ENCODE assay signal across 14 cellular contexts in the genomic region with DNA sequence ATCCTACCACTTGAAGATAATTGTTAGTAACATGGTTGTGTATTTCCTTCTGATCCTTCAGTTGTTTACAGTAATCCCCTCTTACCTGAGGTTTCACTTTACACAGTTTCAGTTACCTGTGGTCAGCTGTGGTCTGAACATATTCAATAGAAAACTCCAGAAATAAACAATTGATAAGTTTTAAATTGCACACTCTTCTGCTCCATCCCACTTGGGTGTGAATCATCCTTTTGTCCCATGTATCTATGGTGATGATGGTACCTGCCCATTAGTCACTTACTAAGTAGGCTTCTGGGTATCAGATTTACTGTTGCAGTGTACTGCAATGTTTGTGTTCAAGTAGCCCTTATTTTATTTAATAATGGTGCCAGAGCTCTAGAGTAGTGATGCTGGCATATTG.
DNase-seq lines count a peak whose midpoint lies in the region; ATAC-seq and TF ChIP-seq lines count a peak whose summit lies in the region.
"Had no signal": no experiment of that assay in that cellular context is flagged by ENCODE, and none has a peak within 500 bp of the region (broad histone marks: within the 10 kb centered on the region; RNA-seq: fewer than 3 reads in every experiment).

No MANE protein-coding gene starts in this region.

- H3K9me3 ChIP-seq in breast epithelium (no peaks in the 10 kb centered on the region), tibial artery (no peaks in the 10 kb centered on the region), Caco-2 (no peaks in the 10 kb centered on the region)
- H3K9me3 ChIP-seq in effector memory CD4-positive, alpha-beta T cell (ENCODE audit: control insufficient read depth, low read length): no peaks in the 10 kb centered on the region
- H3K9me3 ChIP-seq: BE2C, spleen, vagina had no signal

- POLR2A ChIA-PET in MCF 10A (lab: Yijun Ruan, JAX): no interaction called here
- POLR2A ChIA-PET in Caco-2 (lab: Charles Lee): no interaction called here

- CTCF ChIA-PET in MCF 10A (lab: Yijun Ruan, JAX) (no interaction called here), Caco-2 (lab: Charles Lee) (no interaction called here)

- H3K27me3 ChIP-seq in breast epithelium (no peaks in the 10 kb centered on the region), tibial artery (no peaks in the 10 kb centered on the region), Caco-2 (replicated peaks; ENCODE audit: control insufficient read depth, insufficient read depth, low read length) (no peaks in the 10 kb centered on the region)
- H3K27me3 ChIP-seq in effector memory CD4-positive, alpha-beta T cell (replicated peaks; ENCODE audit: control insufficient read depth, insufficient read depth, low read length, poor library complexity, severe bottlenecking): no peaks in the 10 kb centered on the region
- H3K27me3 ChIP-seq: BE2C, spleen, vagina had no signal

- ATAC-seq in HG03039 (IDR thresholded peaks at IDR 0.05; ENCODE audit: unreplicated experiment): peak; percentile 51
- peak; percentile 53; the same call in 2 of the 3 replicates for ATAC-seq in SK-N-SH treated with all-trans-retinoic acid at 6 μM for 48 hours
- no peak for ATAC-seq in GM19023 (IDR thresholded peaks at IDR 0.05; ENCODE audit: unreplicated experiment)

- H3K4me1 Mint-ChIP-seq in MCF 10A (ENCODE audit: insufficient read depth, unreplicated experiment): peaks cover 7% of the 10 kb centered on the region
- no peaks in the 10 kb centered on the region for H3K4me1 Mint-ChIP-seq in Caco-2 (ENCODE audit: low read depth, unreplicated experiment)

- BruUV-seq in MCF 10A (replicated peaks; lab: Mats Ljungman, UMichigan) (no TSS peak), Caco-2 (replicated peaks; lab: Mats Ljungman, UMichigan) (no TSS peak)

- H3K27me3 Mint-ChIP-seq in MCF 10A (ENCODE audit: insufficient read depth, unreplicated experiment): no peaks in the 10 kb centered on the region
- H3K27me3 Mint-ChIP-seq in Caco-2 (ENCODE audit: insufficient read depth, unreplicated experiment): no peaks in the 10 kb centered on the region

- H3K9me3 Mint-ChIP-seq in MCF 10A (ENCODE audit: unreplicated experiment) (no peaks in the 10 kb centered on the region), Caco-2 (ENCODE audit: unreplicated experiment) (no peaks in the 10 kb centered on the region)

- H3K36me3 ChIP-seq in breast epithelium (no peaks in the 10 kb centered on the region), tibial artery (no peaks in the 10 kb centered on the region), Caco-2 (ENCODE audit: control insufficient read depth, insufficient read depth, low read length) (no peaks in the 10 kb centered on the region)
- no peaks in the 10 kb centered on the region for H3K36me3 ChIP-seq in effector memory CD4-positive, alpha-beta T cell (ENCODE audit: control insufficient read depth, insufficient read depth, low read length)
- H3K36me3 ChIP-seq: BE2C, vagina had no signal

- H3K4me3 ChIP-seq in breast epithelium (no peak overlapping the region), tibial artery (no peak overlapping the region), Caco-2 (ENCODE audit: low read depth, low read length) (no peak overlapping the region)
- no peak overlapping the region for H3K4me3 ChIP-seq in effector memory CD4-positive, alpha-beta T cell (ENCODE audit: insufficient read depth, low read depth, low read length, poor library complexity, severe bottlenecking)
- H3K4me3 ChIP-seq: SK-N-MC, spleen, vagina had no signal

- intact Hi-C loops in MCF 10A (cut with micrococcal nuclease): no loop called here
- intact Hi-C loops in breast epithelium (cut with DNase I; ENCODE audit: low total_unique reads): no loop called here
- intact Hi-C loops in tibial artery (cut with DNase I; ENCODE audit: low total_unique reads): no loop called here
- intact Hi-C loops in Caco-2 (cut with micrococcal nuclease; ENCODE audit: unreplicated experiment): no loop called here

- H3K36me3 Mint-ChIP-seq in MCF 10A (ENCODE audit: insufficient read depth, unreplicated experiment): no peaks in the 10 kb centered on the region
- no peaks in the 10 kb centered on the region for H3K36me3 Mint-ChIP-seq in Caco-2 (ENCODE audit: insufficient read depth, unreplicated experiment)

- H3K4me3 Mint-ChIP-seq in MCF 10A (ENCODE audit: unreplicated experiment) (no peak overlapping the region), Caco-2 (ENCODE audit: unreplicated experiment) (no peak overlapping the region)

- H3K27ac ChIP-seq in breast epithelium (no peak overlapping the region), tibial artery (peak overlapping the region; percentile 77 to 79)
- H3K27ac ChIP-seq in effector memory CD4-positive, alpha-beta T cell (ENCODE audit: insufficient read depth, low read length, poor library complexity, severe bottlenecking): no peak overlapping the region
- H3K27ac ChIP-seq: SK-N-MC, spleen, vagina had no signal

- DNase-seq in MCF 10A (ENCODE audit: unreplicated experiment): peak; percentile 41
- no peak for DNase-seq in breast epithelium (ENCODE audit: low spot score in 2 of 2)
- no peak for DNase-seq in tibial artery
- no peak for DNase-seq in Caco-2
- no peak for DNase-seq in effector memory CD4-positive, alpha-beta T cell
- DNase-seq: activated naive CD4-positive, alpha-beta T cell treated with Interleukin-2 at 50 U/mL for 16 hours; BE2C; MV-4-11; spleen had no signal

- H3K27ac Mint-ChIP-seq in MCF 10A (ENCODE audit: low read depth, unreplicated experiment) (no peak overlapping the region), Caco-2 (ENCODE audit: unreplicated experiment) (no peak overlapping the region)

- TF ChIP-seq CTCF in MCF 10A (IDR thresholded peaks at IDR 0.05; ENCODE audit: unreplicated experiment) (no peak), breast epithelium (IDR thresholded peaks at IDR 0.05) (no peak), tibial artery (IDR thresholded peaks at IDR 0.05) (no peak), Caco-2 (IDR thresholded peaks at IDR 0.05; ENCODE audit: insufficient read depth in 1 of 2, low read depth in 1 of 2, low read length in 1 of 2, severe bottlenecking in 1 of 2, unreplicated experiment in 1 of 2) (no peak)

- no peak for TF ChIP-seq POLR2A in breast epithelium (IDR thresholded peaks at IDR 0.05)

- H3K4me1 ChIP-seq in breast epithelium (no peaks in the 10 kb centered on the region), tibial artery (peaks cover 0 to 38% (median 9%) of the 10 kb centered on the region in 4 donors), Caco-2 (no peaks in the 10 kb centered on the region)
- H3K4me1 ChIP-seq in effector memory CD4-positive, alpha-beta T cell (ENCODE audit: control insufficient read depth, insufficient read depth, low read length, poor library complexity, severe bottlenecking): no peaks in the 10 kb centered on the region
- H3K4me1 ChIP-seq: BE2C had no signal

TF ChIP-seq in SK-N-SH treated with all-trans-retinoic acid at 6 μM for 48 hours, 23 proteins besides CTCF, POLR2A, EP300 and RAD21 (continues in another document):
- TF ChIP-seq ARNTL (CRISPR knock-in tag; IDR thresholded peaks at IDR 0.05; ENCODE audit: borderline replicate concordance, low read depth) (no peak), PATZ1 (CRISPR knock-in tag; IDR thresholded peaks at IDR 0.05; ENCODE audit: borderline replicate concordance) (no peak), ZFP30 (CRISPR knock-in tag; IDR thresholded peaks at IDR 0.05) (no peak), PPARA (CRISPR knock-in tag; IDR thresholded peaks at IDR 0.05; ENCODE audit: borderline replicate concordance) (no peak), ZNF70 (CRISPR knock-in tag; IDR thresholded peaks at IDR 0.05) (no peak), BACH2 (CRISPR knock-in tag; IDR thresholded peaks at IDR 0.05; ENCODE audit: borderline replicate concordance) (no peak), TOX (CRISPR knock-in tag; IDR thresholded peaks at IDR 0.05; ENCODE audit: borderline replicate concordance) (no peak), OSR1 (CRISPR knock-in tag; IDR thresholded peaks at IDR 0.05) (no peak)
- TF ChIP-seq, protein P1, sequence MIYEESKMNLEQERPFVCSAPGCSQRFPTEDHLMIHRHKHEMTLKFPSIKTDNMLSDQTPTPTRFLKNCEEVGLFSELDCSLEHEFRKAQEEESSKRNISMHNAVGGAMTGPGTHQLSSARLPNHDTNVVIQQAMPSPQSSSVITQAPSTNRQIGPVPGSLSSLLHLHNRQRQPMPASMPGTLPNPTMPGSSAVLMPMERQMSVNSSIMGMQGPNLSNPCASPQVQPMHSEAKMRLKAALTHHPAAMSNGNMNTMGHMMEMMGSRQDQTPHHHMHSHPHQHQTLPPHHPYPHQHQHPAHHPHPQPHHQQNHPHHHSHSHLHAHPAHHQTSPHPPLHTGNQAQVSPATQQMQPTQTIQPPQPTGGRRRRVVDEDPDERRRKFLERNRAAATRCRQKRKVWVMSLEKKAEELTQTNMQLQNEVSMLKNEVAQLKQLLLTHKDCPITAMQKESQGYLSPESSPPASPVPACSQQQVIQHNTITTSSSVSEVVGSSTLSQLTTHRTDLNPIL (CRISPR knock-in tag; IDR thresholded peaks at IDR 0.05; ENCODE audit: low read depth): no peak
- TF ChIP-seq, protein P2, sequence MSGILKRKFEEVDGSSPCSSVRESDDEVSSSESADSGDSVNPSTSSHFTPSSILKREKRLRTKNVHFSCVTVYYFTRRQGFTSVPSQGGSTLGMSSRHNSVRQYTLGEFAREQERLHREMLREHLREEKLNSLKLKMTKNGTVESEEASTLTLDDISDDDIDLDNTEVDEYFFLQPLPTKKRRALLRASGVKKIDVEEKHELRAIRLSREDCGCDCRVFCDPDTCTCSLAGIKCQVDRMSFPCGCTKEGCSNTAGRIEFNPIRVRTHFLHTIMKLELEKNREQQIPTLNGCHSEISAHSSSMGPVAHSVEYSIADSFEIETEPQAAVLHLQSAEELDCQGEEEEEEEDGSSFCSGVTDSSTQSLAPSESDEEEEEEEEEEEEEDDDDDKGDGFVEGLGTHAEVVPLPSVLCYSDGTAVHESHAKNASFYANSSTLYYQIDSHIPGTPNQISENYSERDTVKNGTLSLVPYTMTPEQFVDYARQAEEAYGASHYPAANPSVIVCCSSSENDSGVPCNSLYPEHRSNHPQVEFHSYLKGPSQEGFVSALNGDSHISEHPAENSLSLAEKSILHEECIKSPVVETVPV (CRISPR knock-in tag; IDR thresholded peaks at IDR 0.05): no peak

Comparison
In these comparisons a context has a peak if more than half of its experiments do, and no peak if none do; other contexts are left out.
1. H3K27ac ChIP-seq: peak in tibial artery (2 of 2); none in breast epithelium (0 of 2) and effector memory CD4-positive, alpha-beta T cell (single experiment).